In the genomic region with DNA sequence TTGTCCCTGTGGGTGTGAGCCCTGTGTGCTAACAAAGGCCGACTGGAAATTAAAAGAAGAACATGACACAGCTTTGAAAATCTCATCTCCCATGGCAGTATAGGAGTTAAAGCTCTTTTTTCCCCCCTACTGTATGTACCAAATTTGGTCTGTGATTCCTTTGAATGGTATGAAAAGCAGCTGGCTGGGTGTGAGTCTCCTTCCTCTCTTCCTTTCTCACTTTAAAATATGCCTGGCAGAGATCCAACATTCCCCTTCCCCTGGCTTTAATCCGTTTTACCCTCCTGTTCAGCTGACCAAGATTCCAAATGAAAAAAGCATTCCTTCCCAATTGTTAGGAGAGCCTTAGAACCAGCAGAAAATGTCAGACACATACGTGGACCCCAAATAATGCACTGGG, we compare ENCODE assay signal across 9 cellular contexts.
DNase-seq lines count a peak whose midpoint lies in the region; ATAC-seq and TF ChIP-seq lines count a peak whose summit lies in the region.
"Had no signal": no experiment of that assay in that cellular context is flagged by ENCODE, and none has a peak within 500 bp of the region (broad histone marks: within the 10 kb centered on the region; RNA-seq: fewer than 3 reads in every experiment).

No MANE protein-coding gene starts in this region.

- H3K27me3 ChIP-seq in tibial artery: no peaks in the 10 kb centered on the region

- intact Hi-C loops in activated naive CD4-positive, alpha-beta T cell treated with anti-CD3 and anti-CD28 coated beads for 36 hours (cut with micrococcal nuclease): no loop called here
- intact Hi-C loops in tibial artery (cut with DNase I; ENCODE audit: low total_unique reads): no loop called here

- CTCF ChIA-PET in activated naive CD4-positive, alpha-beta T cell treated with anti-CD3 and anti-CD28 coated beads for 36 hours (lab: Charles Lee): no interaction called here

- peaks cover 38% of the 10 kb centered on the region for H3K4me1 Mint-ChIP-seq in mesothelial cell of epicardium
- no peaks in the 10 kb centered on the region for H3K4me1 Mint-ChIP-seq in activated naive CD4-positive, alpha-beta T cell treated with anti-CD3 and anti-CD28 coated beads for 36 hours (ENCODE audit: low read depth)

- no peak overlapping the region for H3K27ac ChIP-seq in tibial artery

- peaks cover 4% of the 10 kb centered on the region for H3K9me3 Mint-ChIP-seq in mesothelial cell of epicardium
- no peaks in the 10 kb centered on the region for H3K9me3 Mint-ChIP-seq in activated naive CD4-positive, alpha-beta T cell treated with anti-CD3 and anti-CD28 coated beads for 36 hours

- H3K4me3 ChIP-seq in epithelial cell of esophagus (ENCODE audit: low read length): no peak overlapping the region
- no peak overlapping the region for H3K4me3 ChIP-seq in tibial artery

- peak overlapping the region; percentile 55 for H3K27ac Mint-ChIP-seq in mesothelial cell of epicardium
- no peak overlapping the region for H3K27ac Mint-ChIP-seq in activated naive CD4-positive, alpha-beta T cell treated with anti-CD3 and anti-CD28 coated beads for 36 hours

- H3K36me3 ChIP-seq in tibial artery: no peaks in the 10 kb centered on the region

- no peaks in the 10 kb centered on the region for H3K36me3 Mint-ChIP-seq in mesothelial cell of epicardium
- H3K36me3 Mint-ChIP-seq in activated naive CD4-positive, alpha-beta T cell treated with anti-CD3 and anti-CD28 coated beads for 36 hours (ENCODE audit: low read depth): no peaks in the 10 kb centered on the region

- DNase-seq in DMS 273 treated with DMSO at 0.1 percent for 48 hours (lab: John Stamatoyannopoulos, UW) (peak; percentile 12), NCI-H524 (lab: John Stamatoyannopoulos, UW) (peak; percentile 13 to 73), epithelial cell of esophagus (ENCODE audit: low read depth) (peak; percentile 78), mesothelial cell of epicardium (ENCODE audit: low spot score in 2 of 2, unreplicated experiment in 2 of 2) (no peak), HT-29 (ENCODE audit: low spot score) (no peak), tibial artery (no peak)
- DNase-seq in activated naive CD4-positive, alpha-beta T cell treated with anti-CD3 and anti-CD28 coated beads for 36 hours: no peak
- DNase-seq: DMS79 treated with DMSO at 0.1 percent for 48 hours had no signal

- no peaks in the 10 kb centered on the region for H3K27me3 Mint-ChIP-seq in mesothelial cell of epicardium (ENCODE audit: low read depth)
- H3K27me3 Mint-ChIP-seq in activated naive CD4-positive, alpha-beta T cell treated with anti-CD3 and anti-CD28 coated beads for 36 hours (ENCODE audit: low read depth): peaks cover 14% of the 10 kb centered on the region

- H3K9me3 ChIP-seq in tibial artery: no peaks in the 10 kb centered on the region

- H3K4me1 ChIP-seq in tibial artery: peaks cover 0 to 34% (median 10%) of the 10 kb centered on the region in 4 donors

- no peak overlapping the region for H3K4me3 Mint-ChIP-seq in mesothelial cell of epicardium
- H3K4me3 Mint-ChIP-seq in activated naive CD4-positive, alpha-beta T cell treated with anti-CD3 and anti-CD28 coated beads for 36 hours: no peak overlapping the region

- TF ChIP-seq CTCF in epithelial cell of esophagus (IDR thresholded peaks at IDR 0.05; ENCODE audit: insufficient read depth, low read depth, low read length, missing control alignments) (no peak), mesothelial cell of epicardium (IDR thresholded peaks at IDR 0.05; ENCODE audit: unreplicated experiment) (no peak), tibial artery (IDR thresholded peaks at IDR 0.05) (no peak)

- ATAC-seq in GM18873 (IDR thresholded peaks at IDR 0.05; ENCODE audit: low FRiP score, unreplicated experiment): no peak

Comparison
In these comparisons a context has a peak if more than half of its experiments do, and no peak if none do; other contexts are left out.
1. DNase-seq: peak in DMS 273 treated with DMSO at 0.1 percent for 48 hours (single experiment), NCI-H524 (2 of 2) and epithelial cell of esophagus (single experiment); none in mesothelial cell of epicardium (0 of 2), activated naive CD4-positive, alpha-beta T cell treated with anti-CD3 and anti-CD28 coated beads for 36 hours (single experiment), HT-29 (single experiment) and tibial artery (0 of 2).